ENCODE assay signal across 8 cellular contexts in the genomic region with DNA sequence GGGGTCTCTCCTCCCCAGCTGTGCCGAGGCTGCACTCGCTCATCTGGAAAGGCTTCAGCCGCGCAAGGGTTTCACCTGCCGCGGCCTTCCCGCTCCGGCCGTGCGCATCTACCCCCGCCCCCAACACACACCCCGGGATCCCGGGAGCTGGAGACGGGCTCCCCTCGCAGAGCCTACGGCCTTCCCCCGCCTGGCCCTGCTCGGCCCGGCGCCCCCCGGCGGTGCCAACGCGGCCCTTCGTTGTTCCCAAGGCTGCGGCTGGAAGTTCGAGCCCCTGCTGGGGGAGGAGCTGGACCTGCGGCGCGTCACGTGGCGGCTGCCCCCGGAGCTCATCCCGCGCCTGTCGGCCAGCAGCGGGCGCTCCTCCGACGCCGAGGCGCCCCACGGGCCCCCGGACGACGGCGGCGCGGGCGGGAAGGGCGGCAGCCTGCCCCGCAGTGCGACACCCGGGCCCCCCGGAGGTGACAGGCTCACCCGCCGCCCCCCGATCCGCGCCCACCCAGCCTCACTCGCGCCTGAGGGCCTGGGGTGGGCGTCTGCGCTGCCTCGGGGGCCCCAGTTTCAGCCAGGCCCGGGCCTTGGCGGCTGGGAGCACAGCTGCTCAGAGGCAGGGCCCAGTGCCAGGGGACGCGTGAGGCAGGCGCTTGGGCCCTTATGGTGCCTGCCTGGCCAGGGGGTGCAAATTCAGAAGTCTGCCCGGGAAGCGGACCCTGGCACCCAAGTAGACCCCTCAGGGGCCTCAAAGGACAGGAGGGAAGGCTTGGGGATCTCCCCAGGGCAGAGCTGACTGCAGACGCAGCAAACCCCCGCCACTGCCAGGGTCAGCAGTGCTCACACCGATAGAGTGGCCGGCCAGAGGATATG. TPM values are rescaled to one million over a fixed set of nuclear protein-coding genes. Genes with fewer than 3 reads are reported as not detected.
DNase-seq lines count a peak whose midpoint lies in the region; TF ChIP-seq lines count a peak whose summit lies in the region.

No MANE protein-coding gene starts in this region.

- no peak for TF ChIP-seq RAD21 in liver (IDR thresholded peaks at IDR 0.05)

- no peak overlapping the region for H3K9ac ChIP-seq in liver (ENCODE audit: low read depth in 1 of 2, low read length in 2 of 2)

- H3K27ac ChIP-seq in liver (ENCODE audit: low read depth in 1 of 2, low read length in 2 of 2): peak overlapping the region; percentile 76 to 83

- H3K9me3 ChIP-seq in liver (ENCODE audit: control insufficient read depth in 4 of 4, low read length in 3 of 4): no peaks in the 10 kb centered on the region

- peaks cover 8 to 41% (median 17%) of the 10 kb centered on the region in 4 donors for H3K4me1 ChIP-seq in liver (ENCODE audit: control insufficient read depth in 4 of 4, insufficient read depth in 4 of 4, low read length in 3 of 4)

- TF ChIP-seq CTCF in AG09309 (IDR thresholded peaks at IDR 0.05; ENCODE audit: control insufficient read depth, insufficient read depth, low read depth, low read length, missing control alignments) (peak; percentile 33), choroid plexus epithelial cell (conservative IDR thresholded peaks at IDR 0.05; ENCODE audit: low read depth, low read length) (peak; percentile 45), liver (IDR thresholded peaks at IDR 0.05; ENCODE audit: low read depth, low read length, missing input control) (peak; percentile 52)

- H3K27me3 ChIP-seq in liver (ENCODE audit: control insufficient read depth in 4 of 4, insufficient read depth in 4 of 4, low read length in 3 of 4): no peaks in the 10 kb centered on the region

- H3K4me3 ChIP-seq in AG09309 (ENCODE audit: control insufficient read depth, low read depth, low read length) (peak overlapping the region; percentile 38), choroid plexus epithelial cell (ENCODE audit: low read depth, low read length) (peak overlapping the region; percentile 59), liver (ENCODE audit: low read depth in 1 of 3, low read length in 3 of 3) (peak overlapping the region in 1 of 3 donors; percentile 49)

- H3K36me3 ChIP-seq in liver (ENCODE audit: control insufficient read depth in 4 of 4, insufficient read depth in 3 of 4, low read depth in 1 of 4, low read length in 3 of 4): peaks cover 0 to 12% (median 2%) of the 10 kb centered on the region in 4 donors

- 14% methylated on average over 76 of the region's 76 CpGs for WGBS in liver

- DNase-seq in AG09309 (ENCODE audit: low read depth) (no peak), GM19238 (ENCODE audit: insufficient read length, low spot score) (peak; percentile 89), LHCN-M2 (ENCODE audit: low read depth) (peak; percentile 65), choroid plexus epithelial cell (ENCODE audit: low read depth) (peak; percentile 71), NCI-H748 (lab: John Stamatoyannopoulos, UW; ENCODE audit: unreplicated experiment) (no peak)
- DNase-seq in activated CD4-positive, CD25-positive, alpha-beta regulatory T cell (lab: John Stamatoyannopoulos, UW): peak; percentile 43 to 62 (median 55)
- DNase-seq in stimulated activated CD4-positive, alpha-beta T cell treated with anti-CD3 and anti-CD28 coated beads, TNF-alpha, amount 100 ng/mL, for 48 hours (ENCODE audit: low read depth in 3 of 3): peak in 2 of 3 donors; percentile 37 to 69

TF ChIP-seq in liver, 16 proteins besides CTCF, POLR2A, EP300 and RAD21:
- TF ChIP-seq, protein P1, sequence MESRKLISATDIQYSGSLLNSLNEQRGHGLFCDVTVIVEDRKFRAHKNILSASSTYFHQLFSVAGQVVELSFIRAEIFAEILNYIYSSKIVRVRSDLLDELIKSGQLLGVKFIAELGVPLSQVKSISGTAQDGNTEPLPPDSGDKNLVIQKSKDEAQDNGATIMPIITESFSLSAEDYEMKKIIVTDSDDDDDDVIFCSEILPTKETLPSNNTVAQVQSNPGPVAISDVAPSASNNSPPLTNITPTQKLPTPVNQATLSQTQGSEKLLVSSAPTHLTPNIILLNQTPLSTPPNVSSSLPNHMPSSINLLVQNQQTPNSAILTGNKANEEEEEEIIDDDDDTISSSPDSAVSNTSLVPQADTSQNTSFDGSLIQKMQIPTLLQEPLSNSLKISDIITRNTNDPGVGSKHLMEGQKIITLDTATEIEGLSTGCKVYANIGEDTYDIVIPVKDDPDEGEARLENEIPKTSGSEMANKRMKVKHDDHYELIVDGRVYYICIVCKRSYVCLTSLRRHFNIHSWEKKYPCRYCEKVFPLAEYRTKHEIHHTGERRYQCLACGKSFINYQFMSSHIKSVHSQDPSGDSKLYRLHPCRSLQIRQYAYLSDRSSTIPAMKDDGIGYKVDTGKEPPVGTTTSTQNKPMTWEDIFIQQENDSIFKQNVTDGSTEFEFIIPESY (IDR thresholded peaks at IDR 0.05): no peak
- no peak for TF ChIP-seq EGR1 (IDR thresholded peaks at IDR 0.05; ENCODE audit: low read depth in 2 of 2)
- no peak for TF ChIP-seq NR2F2 (IDR thresholded peaks at IDR 0.05)
- TF ChIP-seq HNF4G (IDR thresholded peaks at IDR 0.05): no peak
- TF ChIP-seq FOXA2 (IDR thresholded peaks at IDR 0.05): no peak
- TF ChIP-seq SP1 (IDR thresholded peaks at IDR 0.05): no peak
- TF ChIP-seq FOXA1 (IDR thresholded peaks at IDR 0.05): no peak
- TF ChIP-seq JUND (IDR thresholded peaks at IDR 0.05): no peak
- TF ChIP-seq RXRA (IDR thresholded peaks at IDR 0.05): no peak
- no peak for TF ChIP-seq GABPA (IDR thresholded peaks at IDR 0.05 in 1 of 2, conservative IDR thresholded peaks at IDR 0.05 in 1 of 2)
- TF ChIP-seq, protein P2, sequence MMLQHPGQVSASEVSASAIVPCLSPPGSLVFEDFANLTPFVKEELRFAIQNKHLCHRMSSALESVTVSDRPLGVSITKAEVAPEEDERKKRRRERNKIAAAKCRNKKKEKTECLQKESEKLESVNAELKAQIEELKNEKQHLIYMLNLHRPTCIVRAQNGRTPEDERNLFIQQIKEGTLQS (IDR thresholded peaks at IDR 0.05): no peak
- TF ChIP-seq HNF4A (conservative IDR thresholded peaks at IDR 0.05): no peak
- TF ChIP-seq, protein P3, sequence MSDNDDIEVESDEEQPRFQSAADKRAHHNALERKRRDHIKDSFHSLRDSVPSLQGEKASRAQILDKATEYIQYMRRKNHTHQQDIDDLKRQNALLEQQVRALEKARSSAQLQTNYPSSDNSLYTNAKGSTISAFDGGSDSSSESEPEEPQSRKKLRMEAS (IDR thresholded peaks at IDR 0.05): no peak

RNA-seq across cellular contexts. Expression of a gene that starts 11.2 kb away (rescaled TPM):
- 65.4 and 66.3 TPM in 2 replicates for total RNA-seq in LHCN-M2 (2014; rRNA removed)
- 60.8 TPM for polyA plus RNA-seq in LHCN-M2 (2012)
- 100 to 1,000 TPM in 1 of 2 donors, 10 to 100 TPM in 1; 80.3 to 111 TPM for total RNA-seq in liver
- 100 to 1,000 TPM in 1 of 2 donors, 10 to 100 TPM in 1; 59.0 to 230 TPM for polyA plus RNA-seq in liver

RNA-seq across cellular contexts. Expression of a gene that starts 30.9 kb away (rescaled TPM):
- total RNA-seq in LHCN-M2 (2014; rRNA removed): 18.8 and 32.5 TPM in 2 replicates
- polyA plus RNA-seq in LHCN-M2 (2012): 12.9 TPM
- 10 to 100 TPM; 11.5 to 16.4 TPM for total RNA-seq in liver
- polyA plus RNA-seq in liver: 1 to 10 TPM; 4.0 to 6.4 TPM

RNA-seq across cellular contexts. Expression of a gene that starts 32.5 kb away (rescaled TPM):
- total RNA-seq in LHCN-M2 (2014; rRNA removed) (0.17 and 5.5 TPM in 2 replicates), liver (1 to 10 TPM in 1 of 2 donors, under 1 TPM in 1; 0.42 to 1.2 TPM)
- polyA plus RNA-seq in LHCN-M2 (2012): 2.7 TPM
- polyA plus RNA-seq in liver: 1 to 10 TPM; 1.3 to 1.4 TPM

Comparison
In these comparisons a context has a peak if more than half of its experiments do, and no peak if none do; other contexts are left out.
1. DNase-seq: peak in GM19238 (single experiment), LHCN-M2 (single experiment), activated CD4-positive, CD25-positive, alpha-beta regulatory T cell (4 of 4), choroid plexus epithelial cell (single experiment) and stimulated activated CD4-positive, alpha-beta T cell treated with anti-CD3 and anti-CD28 coated beads, TNF-alpha, amount 100 ng/mL, for 48 hours (2 of 3); none in AG09309 (single experiment) and NCI-H748 (single experiment).
2. Peak in every context shown above with its lines, with median percentiles within 50 percentile points of each other: CTCF ChIP-seq.